25 cellular contexts compared by ENCODE assay signal in the genomic region with DNA sequence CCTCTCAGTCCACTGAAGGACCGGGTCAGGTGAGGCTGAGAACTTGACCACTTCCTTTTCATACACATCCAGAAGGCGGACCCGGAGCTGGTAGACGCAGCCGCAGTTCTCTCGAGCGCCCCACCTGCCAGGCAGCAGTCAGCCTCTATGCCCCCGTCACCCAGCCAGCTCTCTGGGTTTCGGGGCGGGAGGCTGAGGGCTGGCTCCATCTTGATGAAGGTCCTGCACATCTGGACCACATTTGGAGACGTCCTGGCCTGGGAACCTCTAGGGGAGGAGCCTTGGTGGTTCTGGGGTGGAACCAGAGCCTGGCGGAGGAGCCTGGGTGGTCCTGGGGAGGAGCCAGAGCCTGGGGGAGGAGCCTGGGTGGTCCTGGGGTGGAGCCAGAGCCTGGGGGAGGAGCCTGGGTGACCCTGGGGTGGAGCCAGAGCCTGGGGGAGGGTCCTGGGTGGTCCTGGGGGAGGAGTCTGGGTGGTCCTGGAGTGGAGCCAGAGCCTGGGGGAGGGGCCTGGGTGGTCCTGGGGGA. TPM values are rescaled to one million over a fixed set of nuclear protein-coding genes. Genes with fewer than 3 reads are reported as not detected.
A peak's percentile ranks its signal among the peaks of the same experiment; 100 is the strongest.
DNase-seq lines count a peak whose midpoint lies in the region; ATAC-seq and TF ChIP-seq lines count a peak whose summit lies in the region.
"Had no signal": no experiment of that assay in that cellular context is flagged by ENCODE, and none has a peak within 500 bp of the region (broad histone marks: within the 10 kb centered on the region; RNA-seq: fewer than 3 reads in every experiment).

No MANE protein-coding gene starts in this region.

- in situ Hi-C loops in KBM-7 (cut with MboI; ENCODE audit: low pct_unique_long_range_greater_than_20kb, low sequenced_read_pairs) = no loop called here
- in situ Hi-C loops in ACHN (cut with HindIII; ENCODE audit: low pct_ligation_motif_present, low pct_unique_long_range_greater_than_20kb, low sequenced_read_pairs) = no loop called here

- peaks cover 12% of the 10 kb centered on the region for H3K36me3 Mint-ChIP-seq in neural crest cell (ENCODE audit: low read depth)
- H3K36me3 Mint-ChIP-seq: naive B cell, T-cell had no signal

- peaks cover 11% of the 10 kb centered on the region for H3K4me1 Mint-ChIP-seq in neural crest cell

- H3K9me3 Mint-ChIP-seq in neural crest cell = no peaks in the 10 kb centered on the region
- H3K9me3 Mint-ChIP-seq: activated CD4-positive, alpha-beta memory T cell treated with anti-CD3 and anti-CD28 coated beads, Interleukin-2, amount 10 ng/mL, durations not matched to agents 7 days and 5 days; H9; T-cell had no signal

- no peak for ATAC-seq in HG03457 (IDR thresholded peaks at IDR 0.05; ENCODE audit: unreplicated experiment)
- ATAC-seq: gastroesophageal sphincter, left cardiac atrium, T-cell had no signal

- peak in 2 of 3 experiments; percentile 12 for DNase-seq in NCI-H1417 (lab: John Stamatoyannopoulos, UW)
- DNase-seq in NCI-H1417 treated with DMSO at 0.1 percent for 48 hours (lab: John Stamatoyannopoulos, UW) = no peak
- peak; percentile 42 for DNase-seq in KBM-7
- peak; percentile 58 to 72 for DNase-seq in SHP77 (lab: John Stamatoyannopoulos, UW)
- no peak for DNase-seq in neural crest cell (ENCODE audit: low read depth, low spot score)
- DNase-seq in ACHN = no peak
- DNase-seq in hippocampal formation (lab: John Stamatoyannopoulos, UW) = no peak
- DNase-seq: activated CD4-positive, alpha-beta memory T cell treated with anti-CD3 and anti-CD28 coated beads, Interleukin-2, amount 10 ng/mL, durations not matched to agents 7 days and 5 days; activated naive CD4-positive, alpha-beta T cell treated with Interleukin-2 at 50 U/mL for 16 hours; activated T-cell treated with anti-CD3 and anti-CD28 coated beads, Interleukin-2, amount 50 U/mL, for 1 hour; anterior cingulate cortex; Calu3; caudate nucleus; GDM1; left cardiac atrium; mesenchymal stem cell; naive B cell; NCI-H2171 treated with DMSO at 0.1 percent for 48 hours; RPMI8226; sigmoid colon; T-cell; tibial artery had no signal

- peak overlapping the region; percentile 4 for H3K4me3 Mint-ChIP-seq in neural crest cell
- H3K4me3 Mint-ChIP-seq: activated CD4-positive, alpha-beta memory T cell treated with anti-CD3 and anti-CD28 coated beads, Interleukin-2, amount 10 ng/mL, durations not matched to agents 7 days and 5 days; H9; naive B cell; T-cell had no signal

- H3K27me3 Mint-ChIP-seq in neural crest cell (ENCODE audit: low read depth) = peaks cover 3% of the 10 kb centered on the region

- H3K27ac Mint-ChIP-seq in neural crest cell (ENCODE audit: unreplicated experiment) = no peak overlapping the region
- H3K27ac Mint-ChIP-seq: activated CD4-positive, alpha-beta memory T cell treated with anti-CD3 and anti-CD28 coated beads, Interleukin-2, amount 10 ng/mL, durations not matched to agents 7 days and 5 days; H9; T-cell had no signal

- no peak for TF ChIP-seq CTCF in neural crest cell (conservative IDR thresholded peaks at IDR 0.05)

RNA-seq across cellular contexts. Expression of a gene that starts 14.3 kb away (rescaled TPM):
- 34.4 and 38.5 TPM in 2 replicates for total RNA-seq in neural crest cell

RNA-seq across cellular contexts. Expression of a gene that starts 14.5 kb away (rescaled TPM):
- 54.1 and 58.5 TPM in 2 replicates for total RNA-seq in neural crest cell

RNA-seq across cellular contexts. Expression of a gene that starts 30.5 kb away (rescaled TPM):
- total RNA-seq in neural crest cell = 29.8 and 30.9 TPM in 2 replicates

RNA-seq across cellular contexts. Expression of a gene that starts 33.1 kb away (rescaled TPM):
- total RNA-seq in neural crest cell = 1.4 and 2.0 TPM in 2 replicates
- total RNA-seq: left cardiac atrium had no signal

RNA-seq across cellular contexts. Expression of a gene that starts 45.3 kb away (rescaled TPM):
- total RNA-seq in neural crest cell = 19.9 and 21.2 TPM in 2 replicates

Comparison
In these comparisons a context has a peak if more than half of its experiments do, and no peak if none do; other contexts are left out.
1. DNase-seq: peak in NCI-H1417 (2 of 3), KBM-7 (single experiment) and SHP77 (2 of 2); none in NCI-H1417 treated with DMSO at 0.1 percent for 48 hours (single experiment), neural crest cell (single experiment), ACHN (single experiment) and hippocampal formation (0 of 2).